Comparison of ENCODE assay signal across 23 cellular contexts in genomic region chr17:37792787-37793186, GRCh38. TPM values are rescaled to one million over a fixed set of nuclear protein-coding genes. Genes with fewer than 3 reads are reported as not detected.
DNase-seq lines count a peak whose midpoint lies in the region; TF ChIP-seq lines count a peak whose summit lies in the region.
"Had no signal": no experiment of that assay in that cellular context is flagged by ENCODE, and none has a peak within 500 bp of the region (broad histone marks: within the 10 kb centered on the region; RNA-seq: fewer than 3 reads in every experiment).

No MANE protein-coding gene starts in this region.

- no peak overlapping the region for H3K4me3 ChIP-seq in foreskin fibroblast (ENCODE audit: low read depth in 1 of 2, low read length in 2 of 2)
- H3K4me3 ChIP-seq: GM12878, lower lobe of right lung, transverse colon had no signal

- DNase-seq in NCI-H82 (lab: John Stamatoyannopoulos, UW) (peak; percentile 8), NCI-H82 treated with DMSO at 0.1 percent for 48 hours (lab: John Stamatoyannopoulos, UW; ENCODE audit: unreplicated experiment) (no peak), RPMI7951 (ENCODE audit: low read depth) (peak; percentile 43), foreskin fibroblast (peak; percentile 30 to 36), NCI-H345 treated with DMSO at 0.1 percent for 48 hours (lab: John Stamatoyannopoulos, UW; ENCODE audit: unreplicated experiment) (no peak), NCI-H1436 (lab: John Stamatoyannopoulos, UW) (no peak), NCI-H1105 (lab: John Stamatoyannopoulos, UW) (no peak)
- no peak for DNase-seq in activated CD4-positive, CD25-positive, alpha-beta regulatory T cell (lab: John Stamatoyannopoulos, UW)
- DNase-seq: activated CD4-positive, alpha-beta memory T cell treated with anti-CD3 and anti-CD28 coated beads for 36 hours; activated naive CD8-positive, alpha-beta T cell treated with anti-CD3 and anti-CD28 coated beads for 36 hours; activated T-cell treated with anti-CD3 and anti-CD28 coated beads, Interleukin-2, amount 50 U/mL, for 4 hours; CD4-positive, alpha-beta T cell; effector CD4-positive, alpha-beta T cell; lower lobe of right lung; naive B cell; NCI-H187 treated with DMSO at 0.1 percent for 48 hours; NCI-H524; PC-3; posterior cingulate gyrus; stimulated activated CD4-positive, alpha-beta T cell treated with anti-CD3 and anti-CD28 coated beads, Interleukin-12 subunit alpha, Interleukin-12 subunit beta, amount 100 ng/mL, for 4 hours; transverse colon had no signal

- no peak for TF ChIP-seq CTCF in foreskin fibroblast (IDR thresholded peaks at IDR 0.05; ENCODE audit: low read depth, low read length)

RNA-seq across cellular contexts. Expression of gene HNF1B, which starts 47.9 kb away (rescaled TPM):
- 0.12 TPM in 1 of 2 replicates, not detected in the other for total RNA-seq in RPMI7951 (2014; rRNA removed; shearing (Covaris generic))
- total RNA-seq: activated CD4-positive, alpha-beta memory T cell treated with anti-CD3 and anti-CD28 coated beads for 36 hours; cardiac septum; CD4-positive, alpha-beta T cell had no signal

Comparison
In these comparisons a context has a peak if more than half of its experiments do, and no peak if none do; other contexts are left out.
1. DNase-seq: peak in NCI-H82 (single experiment), RPMI7951 (single experiment) and foreskin fibroblast (2 of 2); none in NCI-H82 treated with DMSO at 0.1 percent for 48 hours (single experiment), activated CD4-positive, CD25-positive, alpha-beta regulatory T cell (0 of 4), NCI-H345 treated with DMSO at 0.1 percent for 48 hours (single experiment), NCI-H1436 (single experiment) and NCI-H1105 (single experiment).